In the genomic region with DNA sequence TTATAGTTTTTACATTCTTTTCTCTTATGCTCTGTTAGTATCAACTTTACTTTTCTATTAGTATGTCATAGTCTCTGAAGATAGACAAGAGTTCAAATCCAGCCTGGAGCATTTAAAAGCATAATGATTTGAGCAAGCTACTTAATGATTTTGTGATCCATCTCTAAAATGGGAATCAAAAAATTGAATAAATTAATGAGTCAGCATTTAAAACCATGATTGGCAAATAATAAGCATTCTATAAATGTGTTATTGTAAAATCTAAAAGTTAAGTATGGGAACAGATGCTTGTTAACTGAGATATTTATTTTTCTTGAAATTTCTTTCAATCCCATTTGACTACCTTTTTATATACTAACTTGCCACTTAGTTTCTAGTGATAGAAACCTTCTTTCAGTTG, we compare ENCODE assay signal across 3 cellular contexts.
TF ChIP-seq lines count a peak whose summit lies in the region.

No MANE protein-coding gene starts in this region.

TF ChIP-seq in HepG2, 621 proteins besides CTCF, POLR2A, EP300 and RAD21:
- peak; percentile 92 for TF ChIP-seq MAFF (IDR thresholded peaks at IDR 0.05; ENCODE audit: low read depth, low read length)
- TF ChIP-seq, protein P1, sequence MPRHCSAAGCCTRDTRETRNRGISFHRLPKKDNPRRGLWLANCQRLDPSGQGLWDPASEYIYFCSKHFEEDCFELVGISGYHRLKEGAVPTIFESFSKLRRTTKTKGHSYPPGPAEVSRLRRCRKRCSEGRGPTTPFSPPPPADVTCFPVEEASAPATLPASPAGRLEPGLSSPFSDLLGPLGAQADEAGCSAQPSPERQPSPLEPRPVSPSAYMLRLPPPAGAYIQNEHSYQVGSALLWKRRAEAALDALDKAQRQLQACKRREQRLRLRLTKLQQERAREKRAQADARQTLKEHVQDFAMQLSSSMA (CRISPR knock-in tag; IDR thresholded peaks at IDR 0.05): no peak
- TF ChIP-seq, protein P2, sequence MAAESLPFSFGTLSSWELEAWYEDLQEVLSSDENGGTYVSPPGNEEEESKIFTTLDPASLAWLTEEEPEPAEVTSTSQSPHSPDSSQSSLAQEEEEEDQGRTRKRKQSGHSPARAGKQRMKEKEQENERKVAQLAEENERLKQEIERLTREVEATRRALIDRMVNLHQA (CRISPR knock-in tag; IDR thresholded peaks at IDR 0.05): no peak
- no peak for TF ChIP-seq ZNF776 (CRISPR knock-in tag; IDR thresholded peaks at IDR 0.05)
- TF ChIP-seq MAFK (conservative IDR thresholded peaks at IDR 0.05 in 1 of 2, IDR thresholded peaks at IDR 0.05 in 1 of 2; ENCODE audit: low read length in 2 of 2): peak; percentile 89 to 96

TF ChIP-seq in IMR-90, 13 proteins besides CTCF, POLR2A, EP300 and RAD21:
- TF ChIP-seq MAFK (IDR thresholded peaks at IDR 0.05; ENCODE audit: low read depth, low read length): peak; percentile 96
- TF ChIP-seq NFE2L2 (IDR thresholded peaks at IDR 0.05; ENCODE audit: low read depth, low read length): 0 out of 2 replicates have a peak, but pooled peaks have one; percentile 16
- TF ChIP-seq, protein P3, sequence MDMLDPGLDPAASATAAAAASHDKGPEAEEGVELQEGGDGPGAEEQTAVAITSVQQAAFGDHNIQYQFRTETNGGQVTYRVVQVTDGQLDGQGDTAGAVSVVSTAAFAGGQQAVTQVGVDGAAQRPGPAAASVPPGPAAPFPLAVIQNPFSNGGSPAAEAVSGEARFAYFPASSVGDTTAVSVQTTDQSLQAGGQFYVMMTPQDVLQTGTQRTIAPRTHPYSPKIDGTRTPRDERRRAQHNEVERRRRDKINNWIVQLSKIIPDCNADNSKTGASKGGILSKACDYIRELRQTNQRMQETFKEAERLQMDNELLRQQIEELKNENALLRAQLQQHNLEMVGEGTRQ (IDR thresholded peaks at IDR 0.05; ENCODE audit: low read depth, low read length): no peak

TF ChIP-seq in H1, 55 proteins besides CTCF, POLR2A, EP300 and RAD21:
- TF ChIP-seq MAFK (IDR thresholded peaks at IDR 0.05; ENCODE audit: low read depth, low read length): peak; percentile 50; the same call in 1 of the 2 replicates
- no peak for TF ChIP-seq GABPA (IDR thresholded peaks at IDR 0.05; ENCODE audit: borderline replicate concordance, insufficient read depth, low read length)
- no peak for TF ChIP-seq KDM4A (IDR thresholded peaks at IDR 0.05; ENCODE audit: low read depth, low read length, severe bottlenecking)
